8 cellular contexts compared by ENCODE assay signal in genomic region chr2:26764078-26764887, GRCh38. TPM values are rescaled to one million over a fixed set of nuclear protein-coding genes. Genes with fewer than 3 reads are reported as not detected.
A peak's percentile ranks its signal among the peaks of the same experiment; 100 is the strongest.
DNase-seq lines count a peak whose midpoint lies in the region; ATAC-seq lines count a peak whose summit lies in the region.

Gene SLC35F6, plus strand, starts transcription at chr2:26764284. Its CDS starts 66 bp downstream, at chr2:26764350.

- no peaks in the 10 kb centered on the region for H3K9me3 ChIP-seq in Karpas-422 (ENCODE audit: low read length)

- no peaks in the 10 kb centered on the region for H3K9me2 ChIP-seq in Karpas-422 (replicated peaks; ENCODE audit: insufficient read depth, low read length)

- DNase-seq in DMS79 treated with DMSO at 0.1 percent for 48 hours (lab: John Stamatoyannopoulos, UW) (peak; percentile 56), Karpas-422 (peak; percentile 94), SK-MEL-5 (ENCODE audit: low read depth, low spot score) (peak; percentile 83), germinal center (ENCODE audit: low spot score) (peak; percentile 91), nucleus accumbens (lab: John Stamatoyannopoulos, UW) (peak in 54 of 56 donors; percentile 27 to 89 (median 70)), substantia nigra (lab: John Stamatoyannopoulos, UW) (peak in 48 of 49 donors; percentile 15 to 90 (median 74))
- peak; percentile 85 for DNase-seq in activated naive CD4-positive, alpha-beta T cell treated with anti-CD3 and anti-CD28 coated beads, Interleukin-2, amount 50 U/mL, for 16 hours

- no peaks in the 10 kb centered on the region for H3K27me3 ChIP-seq in Karpas-422 (ENCODE audit: low read length)

- H3K27ac ChIP-seq in Karpas-422 (ENCODE audit: low read length) (peak within 1 kb of the TSS; percentile 40; the same call in 1 of the 2 replicates), substantia nigra (ENCODE audit: low read depth, low read length, poor library complexity, severe bottlenecking) (peak within 1 kb of the TSS; percentile 90)

- in situ Hi-C loops in SK-MEL-5 (cut with HindIII; ENCODE audit: low pct_unique_long_range_greater_than_20kb, low sequenced_read_pairs) = no loop called here

- H3K4me2 ChIP-seq in Karpas-422 (ENCODE audit: low read depth, low read length, poor library complexity, severe bottlenecking) = peak within 1 kb of the TSS; percentile 88

- peak; percentile 78 for ATAC-seq in GM21619 (IDR thresholded peaks at IDR 0.05; ENCODE audit: unreplicated experiment)

- H3K4me1 ChIP-seq in Karpas-422 (ENCODE audit: low read length) = peaks cover 19% of the 10 kb centered on the region

- H4K20me1 ChIP-seq in Karpas-422 (ENCODE audit: insufficient read depth, low read depth, low read length) = 0 out of 2 replicates have a peak, but pooled peaks cover 14% of the 10 kb centered on the region

- peak within 1 kb of the TSS; percentile 99 for H3K9ac ChIP-seq in Karpas-422 (ENCODE audit: low read length)

- H2AFZ ChIP-seq in Karpas-422 (ENCODE audit: low read length) = peak within 1 kb of the TSS; percentile 76

- H3K79me2 ChIP-seq in Karpas-422 (ENCODE audit: low read length) = peaks cover 48% of the 10 kb centered on the region

- H3K4me3 ChIP-seq in Karpas-422 (ENCODE audit: low read length) = peak within 1 kb of the TSS; percentile 90

- H3K36me3 ChIP-seq in Karpas-422 (ENCODE audit: insufficient read depth, low read length) = no peaks in the 10 kb centered on the region

RNA-seq across cellular contexts. Expression of gene SLC35F6, which starts in this region (rescaled TPM):
- 13.8 and 13.9 TPM in 2 replicates for total RNA-seq in Karpas-422 (2014; rRNA removed; shearing (Covaris generic); ENCODE audit: low replicate concordance)
- 110 and 113 TPM in 2 replicates for total RNA-seq in SK-MEL-5 (2014; rRNA removed; shearing (Covaris generic))
- 190 and 222 TPM in 2 replicates for polyA plus RNA-seq in SK-MEL-5 (2015; cell fraction: cytosol; rRNA removed)
- 29.5 and 36.4 TPM in 2 replicates for polyA plus RNA-seq in SK-MEL-5 (2015; cell fraction: nucleus; rRNA removed)

Comparison
In these comparisons a context has a peak if more than half of its experiments do, and no peak if none do; other contexts are left out.
1. Peak in every context shown above with its lines: DNase-seq, ATAC-seq, H3K4me3 ChIP-seq and H3K27ac ChIP-seq.